8 cellular contexts compared by ENCODE assay signal in genomic region chr11:57426754-57427691, GRCh38. TPM values are rescaled to one million over a fixed set of nuclear protein-coding genes. Genes with fewer than 3 reads are reported as not detected.
DNase-seq lines count a peak whose midpoint lies in the region; ATAC-seq and TF ChIP-seq lines count a peak whose summit lies in the region.

Gene SLC43A3, minus strand, starts transcription at chr11:57427121. Its CDS starts 949 bp downstream, at chr11:57426172.

- peaks cover 0 to 27% (median 26%) of the 10 kb centered on the region in 11 experiments; a peak in 19 of 22 replicates for H4K20me1 ChIP-seq in BLaER1 treated with 17β-estradiol and CSF1 and Interleukin-3, amounts not matched to agents 10 nM and 100 nM
- H4K20me1 ChIP-seq in SK-N-SH (ENCODE audit: insufficient read depth) = no peaks in the 10 kb centered on the region

- H3K79me2 ChIP-seq in SK-N-SH (ENCODE audit: insufficient read depth) (no peaks in the 10 kb centered on the region), trophoblast cell (ENCODE audit: control insufficient read depth, insufficient read depth, low read length, poor library complexity) (peaks cover 3% of the 10 kb centered on the region)

- H3K9me2 ChIP-seq in SK-N-SH = no peaks in the 10 kb centered on the region

- H3K4me1 ChIP-seq in BLaER1 treated with 17β-estradiol and CSF1 and Interleukin-3, amounts not matched to agents 10 nM and 100 nM = peaks cover 44 to 81% (median 55%) of the 10 kb centered on the region in 10 experiments
- H3K4me1 ChIP-seq in SK-N-SH (ENCODE audit: control insufficient read depth in 1 of 2, insufficient read depth in 2 of 2, low read depth in 1 of 2, low read length in 1 of 2) (peaks cover 23 to 24% of the 10 kb centered on the region in 2 experiments; a peak in 2 of 4 replicates), trophoblast cell (ENCODE audit: control insufficient read depth in 1 of 2, insufficient read depth in 2 of 2, low read length in 2 of 2) (peaks cover 6 to 15% of the 10 kb centered on the region in 2 experiments), tibial artery (peaks cover 0 to 51% (median 44%) of the 10 kb centered on the region in 4 donors)

- peaks cover 26 to 38% (median 35%) of the 10 kb centered on the region in 11 experiments for H3K36me3 ChIP-seq in BLaER1 treated with 17β-estradiol and CSF1 and Interleukin-3, amounts not matched to agents 10 nM and 100 nM
- H3K36me3 ChIP-seq in SK-N-SH (replicated peaks in 1 of 2; ENCODE audit: control insufficient read depth in 1 of 2, insufficient read depth in 2 of 2, low read length in 1 of 2) (no peaks in the 10 kb centered on the region), trophoblast cell (ENCODE audit: control insufficient read depth in 1 of 2, insufficient read depth in 2 of 2, low read length in 2 of 2) (no peaks in the 10 kb centered on the region), tibial artery (peaks cover 0 to 23% (median 21%) of the 10 kb centered on the region in 3 donors)

- no peak within 1 kb of the TSS for H3K23ac ChIP-seq in trophoblast cell (ENCODE audit: low read length)

- H4K12ac ChIP-seq in trophoblast cell (ENCODE audit: low read depth, low read length) = peak within 1 kb of the TSS; percentile 68

- H3K18ac ChIP-seq in trophoblast cell (ENCODE audit: low read length) = peak within 1 kb of the TSS; percentile 63

- TF ChIP-seq CTCF in SK-N-SH (IDR thresholded peaks at IDR 0.05) (no peak), tibial artery (IDR thresholded peaks at IDR 0.05) (no peak)

- H3K9me3 Mint-ChIP-seq in activated naive CD4-positive, alpha-beta T cell treated with anti-CD3 and anti-CD28 coated beads, Interleukin-2, amount 50 U/mL, for 24 hours = no peaks in the 10 kb centered on the region

- peak within 1 kb of the TSS; percentile 89 to 99 (median 98) for H3K4me2 ChIP-seq in BLaER1 treated with 17β-estradiol and CSF1 and Interleukin-3, amounts not matched to agents 10 nM and 100 nM
- H3K4me2 ChIP-seq in SK-N-SH = peak within 1 kb of the TSS; percentile 43; the same call in 1 of the 2 replicates
- peak within 1 kb of the TSS; percentile 71 for H3K4me2 ChIP-seq in trophoblast cell (ENCODE audit: low read length)

- peak within 1 kb of the TSS; percentile 38; the same call in 1 of the 2 replicates for H2AFZ ChIP-seq in SK-N-SH (ENCODE audit: low read depth)
- peak within 1 kb of the TSS; percentile 98 for H2AFZ ChIP-seq in trophoblast cell (ENCODE audit: insufficient read depth, low read length, poor library complexity)

- intact Hi-C loops in Right ventricle myocardium inferior (cut with DNase I) = no loop called here
- intact Hi-C loops in tibial artery (cut with DNase I; ENCODE audit: low total_unique reads) = no loop called here

- WGBS in SK-N-SH (ENCODE audit: low lambda C conversion rate) = 50% methylated on average over 25 of the region's 45 CpGs
- WGBS in trophoblast cell (ENCODE audit: extremely low coverage, insufficient coverage, insufficient read length) = no CpG with 5 or more reads among the region's 45 CpGs

- CTCF ChIA-PET in SK-N-SH (lab: Yijun Ruan, JAX) = interaction anchor here (0.6 to 6.3 kb wide), 4 partner anchors 31 to 1098 kb away, joined by 3 to 26 read pairs (median 3); no protein-coding TSS in a partner anchor

- H4K8ac ChIP-seq in trophoblast cell (ENCODE audit: low read depth, low read length) = peak within 1 kb of the TSS; percentile 93

- no peak within 1 kb of the TSS for H2BK120ac ChIP-seq in trophoblast cell (ENCODE audit: insufficient read depth, low read length, poor library complexity)

- peaks cover 32% of the 10 kb centered on the region for H3K36me3 Mint-ChIP-seq in activated naive CD4-positive, alpha-beta T cell treated with anti-CD3 and anti-CD28 coated beads, Interleukin-2, amount 50 U/mL, for 24 hours

- H2BK5ac ChIP-seq in trophoblast cell (ENCODE audit: low read depth, low read length, poor library complexity) = peak within 1 kb of the TSS; percentile 17

- POLR2A ChIA-PET in SK-N-SH (lab: Yijun Ruan, JAX) = no interaction called here

- peak within 1 kb of the TSS; percentile 88 to 98 (median 96) for H3K9ac ChIP-seq in BLaER1 treated with 17β-estradiol and CSF1 and Interleukin-3, amounts not matched to agents 10 nM and 100 nM
- H3K9ac ChIP-seq in SK-N-SH (no peak within 1 kb of the TSS), trophoblast cell (ENCODE audit: low read length) (peak within 1 kb of the TSS; percentile 26)

- peak within 1 kb of the TSS; percentile 98 for H3K4me3 Mint-ChIP-seq in activated naive CD4-positive, alpha-beta T cell treated with anti-CD3 and anti-CD28 coated beads, Interleukin-2, amount 50 U/mL, for 24 hours

- no peaks in the 10 kb centered on the region for H3K27me3 Mint-ChIP-seq in activated naive CD4-positive, alpha-beta T cell treated with anti-CD3 and anti-CD28 coated beads, Interleukin-2, amount 50 U/mL, for 24 hours

- peak within 1 kb of the TSS; percentile 88 to 98 (median 97) for H3K27ac ChIP-seq in BLaER1 treated with 17β-estradiol and CSF1 and Interleukin-3, amounts not matched to agents 10 nM and 100 nM
- no peak within 1 kb of the TSS; a peak in 1 of 4 replicates for H3K27ac ChIP-seq in SK-N-SH (ENCODE audit: low read depth in 2 of 2, low read length in 1 of 2)
- H3K27ac ChIP-seq in trophoblast cell (ENCODE audit: low read depth, low read length) = no peak within 1 kb of the TSS
- H3K27ac ChIP-seq in tibial artery = peak within 1 kb of the TSS; percentile 87 to 90

- TF ChIP-seq RAD21 in SK-N-SH (IDR thresholded peaks at IDR 0.05; ENCODE audit: low read length) = no peak

- H3K4me1 Mint-ChIP-seq in activated naive CD4-positive, alpha-beta T cell treated with anti-CD3 and anti-CD28 coated beads, Interleukin-2, amount 50 U/mL, for 24 hours = peaks cover 39% of the 10 kb centered on the region

- peak within 1 kb of the TSS; percentile 97 for H3K27ac Mint-ChIP-seq in activated naive CD4-positive, alpha-beta T cell treated with anti-CD3 and anti-CD28 coated beads, Interleukin-2, amount 50 U/mL, for 24 hours

- no peak within 1 kb of the TSS for H2AK5ac ChIP-seq in trophoblast cell (ENCODE audit: low read length)

- H3K4me3 ChIP-seq in BLaER1 treated with 17β-estradiol and CSF1 and Interleukin-3, amounts not matched to agents 10 nM and 100 nM = peak within 1 kb of the TSS; percentile 69 to 90 (median 82)
- H3K4me3 ChIP-seq in SK-N-SH (ENCODE audit: low read depth in 2 of 2, low read length in 1 of 2) (peak within 1 kb of the TSS in 1 of 2 experiments; percentile 39; a peak in 2 of 4 replicates), trophoblast cell (ENCODE audit: low read depth, low read length) (peak within 1 kb of the TSS; percentile 62), tibial artery (peak within 1 kb of the TSS; percentile 53 to 57)

- ATAC-seq in GM19324 (IDR thresholded peaks at IDR 0.05; ENCODE audit: low FRiP score, unreplicated experiment) = peak; percentile 73
- ATAC-seq in HG03469 (IDR thresholded peaks at IDR 0.05; ENCODE audit: unreplicated experiment) = peak; percentile 45
- ATAC-seq in Right ventricle myocardium inferior = peak; percentile 77

- no peaks in the 10 kb centered on the region for H3K9me3 ChIP-seq in BLaER1 treated with 17β-estradiol and CSF1 and Interleukin-3, amounts not matched to agents 10 nM and 100 nM (replicated peaks in 1 of 11)
- H3K9me3 ChIP-seq in SK-N-SH (no peaks in the 10 kb centered on the region), trophoblast cell (ENCODE audit: insufficient read depth, low read depth, low read length) (peaks cover 2% of the 10 kb centered on the region), tibial artery (no peaks in the 10 kb centered on the region)

- H3K79me1 ChIP-seq in trophoblast cell (ENCODE audit: low read length) = peaks cover 4% of the 10 kb centered on the region

- TF ChIP-seq EP300 in SK-N-SH (IDR thresholded peaks at IDR 0.05; ENCODE audit: borderline replicate concordance in 1 of 2, low read depth in 1 of 2, low read length in 1 of 2) = no peak

- H2BK12ac ChIP-seq in trophoblast cell (ENCODE audit: low read length) = peak within 1 kb of the TSS; percentile 62

- H4K91ac ChIP-seq in trophoblast cell (ENCODE audit: low read depth, low read length) = peak within 1 kb of the TSS; percentile 72

- no peaks in the 10 kb centered on the region for H3F3A ChIP-seq in SK-N-SH (replicated peaks; ENCODE audit: insufficient read depth)

- peak within 1 kb of the TSS; percentile 74 for H3K14ac ChIP-seq in trophoblast cell (ENCODE audit: low read length)

- no peaks in the 10 kb centered on the region for H3K27me3 ChIP-seq in BLaER1 treated with 17β-estradiol and CSF1 and Interleukin-3, amounts not matched to agents 10 nM and 100 nM
- H3K27me3 ChIP-seq in SK-N-SH (ENCODE audit: insufficient read depth) = no peaks in the 10 kb centered on the region; the same call in 1 of the 2 replicates
- H3K27me3 ChIP-seq in trophoblast cell (ENCODE audit: insufficient read depth, low read length) = peaks cover 3% of the 10 kb centered on the region
- no peaks in the 10 kb centered on the region for H3K27me3 ChIP-seq in tibial artery

- DNase-seq in SK-N-SH = peak; percentile 80
- DNase-seq in Right ventricle myocardium inferior (ENCODE audit: missing footprints) = peak; percentile 88
- peak; percentile 58 to 81 for DNase-seq in trophoblast cell
- DNase-seq in tibial artery = peak; percentile 85 to 91

- no peak within 1 kb of the TSS for H3K4ac ChIP-seq in trophoblast cell (ENCODE audit: low read depth, low read length)

TF ChIP-seq in SK-N-SH, 30 proteins besides CTCF, POLR2A, EP300 and RAD21:
- TF ChIP-seq RXRA (IDR thresholded peaks at IDR 0.05; ENCODE audit: borderline replicate concordance, low read depth) (no peak), TCF12 (IDR thresholded peaks at IDR 0.05) (0 out of 2 replicates have a peak, but pooled peaks have one; percentile 11)

RNA-seq across cellular contexts. Expression of gene SLC43A3, which starts in this region (rescaled TPM):
- 4.1 and 4.7 TPM in 2 replicates for polyA plus RNA-seq in SK-N-SH (2012; rRNA removed)
- polyA plus RNA-seq in SK-N-SH (2012; cell fraction: cytosol; rRNA removed) = 2.4 and 4.4 TPM in 2 replicates
- polyA plus RNA-seq in SK-N-SH (2012; cell fraction: nucleus; rRNA removed) = 5.0 and 7.0 TPM in 2 replicates
- 22.4 TPM for total RNA-seq in Right ventricle myocardium inferior
- polyA plus RNA-seq in trophoblast cell (2013) = 3.7 and 4.0 TPM in 2 replicates

Comparison
In these comparisons a context has a peak if more than half of its experiments do, and no peak if none do; other contexts are left out.
1. H3K27ac ChIP-seq: peak in BLaER1 treated with 17β-estradiol and CSF1 and Interleukin-3, amounts not matched to agents 10 nM and 100 nM (11 of 11) and tibial artery (2 of 2); none in SK-N-SH (0 of 2) and trophoblast cell (single experiment).
2. H3K4me2 ChIP-seq: peak in every context shown above with its lines; median percentile 98 in BLaER1 treated with 17β-estradiol and CSF1 and Interleukin-3, amounts not matched to agents 10 nM and 100 nM; 71 in trophoblast cell; 43 in SK-N-SH.
3. Peak in every context shown above with its lines, with median percentiles within 50 percentile points of each other: ATAC-seq and DNase-seq.